In genomic region chr21:5154641-5154982, GRCh38 we compare ENCODE assay signal across 8 cellular contexts.
DNase-seq lines count a peak whose midpoint lies in the region; ATAC-seq and TF ChIP-seq lines count a peak whose summit lies in the region.
"Not testable (repeated sequence)": the region's sequence is repeated elsewhere in the genome, so short reads cannot be mapped to it uniquely, and the experiment has no call there.

No MANE protein-coding gene starts in this region.

- H3K36me3 Mint-ChIP-seq in glutamatergic neuron (ENCODE audit: unreplicated experiment): not testable (repeated sequence)

- not testable (repeated sequence) for H3K4me1 Mint-ChIP-seq in glutamatergic neuron (ENCODE audit: low read depth, unreplicated experiment)

- DNase-seq in CMK (ENCODE audit: low read depth): peak; percentile 63
- peak; percentile 77 for DNase-seq in T-helper 9 cell
- DNase-seq in activated naive CD8-positive, alpha-beta T cell treated with anti-CD3 and anti-CD28 coated beads, Interleukin-2, amount 50 U/mL, for 16 hours (ENCODE audit: low read depth, low spot score): peak; percentile 56
- DNase-seq in glutamatergic neuron: peak; percentile 79
- DNase-seq in stimulated activated CD8-positive, alpha-beta memory T cell treated with anti-CD3 and anti-CD28 coated beads, Interleukin-15, amount 100 ng/mL, for 4 hours (ENCODE audit: low read depth in 2 of 2): peak; percentile 60 to 65

- H3K27me3 ChIP-seq in neuron (ENCODE audit: insufficient read depth, low read length): not testable (repeated sequence)

- H3K4me1 ChIP-seq in neuron (ENCODE audit: insufficient read depth, low read length): not testable (repeated sequence)

- H3K4me3 ChIP-seq in neuron (ENCODE audit: low read length): peak overlapping the region; percentile 46

- H2AFZ ChIP-seq in neuron (ENCODE audit: low read depth, low read length): not testable (repeated sequence)

- not testable (repeated sequence) for H3K4me3 Mint-ChIP-seq in glutamatergic neuron (ENCODE audit: unreplicated experiment)

- peak; percentile 93 for ATAC-seq in GM21576 (IDR thresholded peaks at IDR 0.05; ENCODE audit: unreplicated experiment)
- peak; percentile 93 for ATAC-seq in HG03442 (IDR thresholded peaks at IDR 0.05; ENCODE audit: unreplicated experiment)

- not testable (repeated sequence) for H3K36me3 ChIP-seq in neuron (ENCODE audit: insufficient read depth, low read length)

- H3K9me3 Mint-ChIP-seq in glutamatergic neuron (ENCODE audit: unreplicated experiment): not testable (repeated sequence)

- H3K9me3 ChIP-seq in neuron (ENCODE audit: low read length): not testable (repeated sequence)

- not testable (repeated sequence) for H3K27ac Mint-ChIP-seq in glutamatergic neuron (ENCODE audit: unreplicated experiment)

- TF ChIP-seq CTCF in glutamatergic neuron (IDR thresholded peaks at IDR 0.05; ENCODE audit: partially characterized antibody, unreplicated experiment): not testable (repeated sequence)

- not testable (repeated sequence) for H3K27me3 Mint-ChIP-seq in glutamatergic neuron (ENCODE audit: unreplicated experiment)

Comparison
In these comparisons a context has a peak if more than half of its experiments do, and no peak if none do; other contexts are left out.
1. Peak in every context shown above with its lines: DNase-seq, ATAC-seq and H3K4me3 ChIP-seq.